Comparison of ENCODE assay signal across 23 cellular contexts in genomic region chr11:134248910-134249480, GRCh38. TPM values are rescaled to one million over a fixed set of nuclear protein-coding genes. Genes with fewer than 3 reads are reported as not detected.
DNase-seq lines count a peak whose midpoint lies in the region; ATAC-seq and TF ChIP-seq lines count a peak whose summit lies in the region.
"Had no signal": no experiment of that assay in that cellular context is flagged by ENCODE, and none has a peak within 500 bp of the region (broad histone marks: within the 10 kb centered on the region; RNA-seq: fewer than 3 reads in every experiment).

No MANE protein-coding gene starts in this region.

- no peak overlapping the region for H3K4me3 Mint-ChIP-seq in CD4-positive, alpha-beta memory T cell
- H3K4me3 Mint-ChIP-seq in activated CD4-positive, alpha-beta memory T cell treated with anti-CD3 and anti-CD28 coated beads, Interleukin-2, amount 10 ng/mL, durations not matched to agents 7 days and 5 days: no peak overlapping the region
- H3K4me3 Mint-ChIP-seq: stimulated activated naive B cell treated with anti-CD40 and anti-IgM and Interleukin-4, amounts not matched to agents 10 μg/mL and 1 μg/mL and 100 μg/mL, for 72 hours had no signal

- H3K9me3 ChIP-seq in CD4-positive, alpha-beta memory T cell (ENCODE audit: control insufficient read depth in 1 of 2, low read length in 2 of 2): no peaks in the 10 kb centered on the region
- H3K9me3 ChIP-seq: heart right ventricle, ovary, tibial nerve had no signal

- peaks cover 59% of the 10 kb centered on the region for H3K36me3 ChIP-seq in CD4-positive, alpha-beta memory T cell (ENCODE audit: insufficient read depth, low read length)
- H3K36me3 ChIP-seq: ovary had no signal

- CTCF ChIA-PET in CD4-positive, alpha-beta memory T cell (lab: Charles Lee; ENCODE audit: partially characterized antibody): interaction anchor here (0.9 to 2.3 kb wide), 5 partner anchors 14 to 197 kb away, joined by 3 to 9 read pairs (median 4); partner anchors contain the start of gene GLB1L3
- CTCF ChIA-PET in activated CD4-positive, alpha-beta memory T cell treated with anti-CD3 and anti-CD28 coated beads, Interleukin-2, amount 10 ng/mL, durations not matched to agents 7 days and 5 days (lab: Charles Lee): interaction anchor here (1.0 to 1.7 kb wide), 5 partner anchors 9 to 199 kb away, joined by 3 to 10 read pairs (median 4); partner anchors contain the start of gene GLB1L3

- H3K4me1 ChIP-seq in CD4-positive, alpha-beta memory T cell (ENCODE audit: insufficient read depth, low read length): peaks cover 20% of the 10 kb centered on the region

- POLR2A ChIA-PET in CD4-positive, alpha-beta memory T cell (lab: Charles Lee; ENCODE audit: partially characterized antibody): interaction anchor here (1.4 to 8.2 kb wide), 2 partner anchors 24 to 27 kb away, joined by 4 to 92 read pairs; partner anchors contain the start of genes GLB1L3, NCAPD3 and VPS26B
- POLR2A ChIA-PET in activated CD4-positive, alpha-beta memory T cell treated with anti-CD3 and anti-CD28 coated beads, Interleukin-2, amount 10 ng/mL, durations not matched to agents 7 days and 5 days (lab: Charles Lee): interaction anchor here (1.2 to 10.5 kb wide), 5 partner anchors 13 to 25 kb away, joined by 3 to 116 read pairs (median 7); partner anchors contain the start of genes NCAPD3 and VPS26B

- ATAC-seq in HG02970 (IDR thresholded peaks at IDR 0.05; ENCODE audit: low FRiP score, unreplicated experiment): no peak
- ATAC-seq: heart right ventricle; right cardiac atrium; Right ventricle myocardium inferior; stimulated activated naive B cell treated with anti-CD40 and anti-IgM and Interleukin-4, amounts not matched to agents 10 μg/mL and 1 μg/mL and 100 μg/mL, for 72 hours had no signal

- H3K27ac ChIP-seq in CD4-positive, alpha-beta memory T cell (ENCODE audit: low read depth, low read length): no peak overlapping the region
- H3K27ac ChIP-seq: GM23248, heart right ventricle, ovary, tibial nerve had no signal

- intact Hi-C loops in CD4-positive, alpha-beta memory T cell (cut with micrococcal nuclease): no loop called here

- no peaks in the 10 kb centered on the region for H3K27me3 Mint-ChIP-seq in CD4-positive, alpha-beta memory T cell
- H3K27me3 Mint-ChIP-seq in activated CD4-positive, alpha-beta memory T cell treated with anti-CD3 and anti-CD28 coated beads, Interleukin-2, amount 10 ng/mL, durations not matched to agents 7 days and 5 days: no peaks in the 10 kb centered on the region
- H3K27me3 Mint-ChIP-seq: stimulated activated naive B cell treated with anti-CD40 and anti-IgM and Interleukin-4, amounts not matched to agents 10 μg/mL and 1 μg/mL and 100 μg/mL, for 72 hours had no signal

- H3K4me3 ChIP-seq in CD4-positive, alpha-beta memory T cell (ENCODE audit: low read length in 2 of 2): no peak overlapping the region
- no peak overlapping the region for H3K4me3 ChIP-seq in choroid plexus epithelial cell (ENCODE audit: low read depth, low read length)
- H3K4me3 ChIP-seq: GM23248, heart right ventricle, lung, ovary, tibial nerve had no signal

- H3K9me3 Mint-ChIP-seq in CD4-positive, alpha-beta memory T cell: no peaks in the 10 kb centered on the region
- H3K9me3 Mint-ChIP-seq in activated CD4-positive, alpha-beta memory T cell treated with anti-CD3 and anti-CD28 coated beads, Interleukin-2, amount 10 ng/mL, durations not matched to agents 7 days and 5 days: no peaks in the 10 kb centered on the region
- H3K9me3 Mint-ChIP-seq: stimulated activated naive B cell treated with anti-CD40 and anti-IgM and Interleukin-4, amounts not matched to agents 10 μg/mL and 1 μg/mL and 100 μg/mL, for 72 hours had no signal

- peaks cover 28 to 70% of the 10 kb centered on the region in 2 donors for H3K36me3 Mint-ChIP-seq in CD4-positive, alpha-beta memory T cell
- H3K36me3 Mint-ChIP-seq in activated CD4-positive, alpha-beta memory T cell treated with anti-CD3 and anti-CD28 coated beads, Interleukin-2, amount 10 ng/mL, durations not matched to agents 7 days and 5 days (ENCODE audit: low read depth): peaks cover 43% of the 10 kb centered on the region

- DNase-seq in AG08396 (ENCODE audit: low spot score) (peak; percentile 41), choroid plexus epithelial cell (ENCODE audit: low read depth) (peak; percentile 26), HCEC 1CT (no peak), A172 (ENCODE audit: low spot score) (no peak)
- DNase-seq in CD4-positive, alpha-beta memory T cell: no peak
- peak; percentile 33 for DNase-seq in activated CD4-positive, alpha-beta memory T cell treated with anti-CD3 and anti-CD28 coated beads, Interleukin-2, amount 10 ng/mL, durations not matched to agents 7 days and 5 days
- DNase-seq: EL; GM23248; heart right ventricle; islet precursor cell; Kasumi-1; NCI-H1092 treated with DMSO at 0.1 percent for 48 hours; NCI-H2081 treated with DMSO at 0.1 percent for 48 hours; NCI-H524; ovary; right cardiac atrium; stimulated activated CD4-positive, alpha-beta T cell treated with anti-CD3 and anti-CD28 coated beads, Interleukin-15, amount 100 ng/mL, for 24 hours; stimulated activated naive B cell treated with anti-CD40 and anti-IgM and Interleukin-4, amounts not matched to agents 10 μg/mL and 1 μg/mL and 100 μg/mL, for 72 hours had no signal

- no peak for TF ChIP-seq CTCF in choroid plexus epithelial cell (conservative IDR thresholded peaks at IDR 0.05; ENCODE audit: low read depth, low read length)

- no peaks in the 10 kb centered on the region for H3K27me3 ChIP-seq in CD4-positive, alpha-beta memory T cell (ENCODE audit: insufficient read depth, low read length)
- H3K27me3 ChIP-seq: heart right ventricle, ovary, tibial nerve had no signal

- H3K4me1 Mint-ChIP-seq in CD4-positive, alpha-beta memory T cell: peaks cover 13 to 25% (median 17%) of the 10 kb centered on the region in 4 donors
- peaks cover 26% of the 10 kb centered on the region for H3K4me1 Mint-ChIP-seq in activated CD4-positive, alpha-beta memory T cell treated with anti-CD3 and anti-CD28 coated beads, Interleukin-2, amount 10 ng/mL, durations not matched to agents 7 days and 5 days

- H3K27ac Mint-ChIP-seq in CD4-positive, alpha-beta memory T cell: peak overlapping the region in 6 of 7 donors; percentile 7 to 70 (median 36)
- H3K27ac Mint-ChIP-seq in activated CD4-positive, alpha-beta memory T cell treated with anti-CD3 and anti-CD28 coated beads, Interleukin-2, amount 10 ng/mL, durations not matched to agents 7 days and 5 days: peak overlapping the region; percentile 62
- H3K27ac Mint-ChIP-seq: stimulated activated naive B cell treated with anti-CD40 and anti-IgM and Interleukin-4, amounts not matched to agents 10 μg/mL and 1 μg/mL and 100 μg/mL, for 72 hours had no signal

RNA-seq across cellular contexts. Expression of gene THYN1, which starts 4.2 kb away (rescaled TPM):
- 10 to 100 TPM; 59.3 to 70.8 TPM for total RNA-seq in CD4-positive, alpha-beta memory T cell
- polyA plus RNA-seq in CD4-positive, alpha-beta memory T cell: 100 to 1,000 TPM; 118 to 163 TPM
- total RNA-seq in activated CD4-positive, alpha-beta memory T cell treated with anti-CD3 and anti-CD28 coated beads, Interleukin-2, amount 10 ng/mL, durations not matched to agents 7 days and 5 days: 10 to 100 TPM; 61.5 to 67.0 TPM
- 46.6 and 49.3 TPM in 2 replicates for total RNA-seq in A172 (2014; rRNA removed; shearing (Covaris generic))

RNA-seq across cellular contexts. Expression of gene ACAD8, which starts 4.4 kb away (rescaled TPM):
- total RNA-seq in CD4-positive, alpha-beta memory T cell: 10 to 100 TPM; 36.9 to 38.6 TPM
- 10 to 100 TPM; 17.8 to 22.2 TPM for polyA plus RNA-seq in CD4-positive, alpha-beta memory T cell
- total RNA-seq in activated CD4-positive, alpha-beta memory T cell treated with anti-CD3 and anti-CD28 coated beads, Interleukin-2, amount 10 ng/mL, durations not matched to agents 7 days and 5 days: 10 to 100 TPM; 21.8 to 23.3 TPM
- 7.5 and 8.0 TPM in 2 replicates for total RNA-seq in A172 (2014; rRNA removed; shearing (Covaris generic))

RNA-seq across cellular contexts. Expression of gene VPS26B, which starts 24.5 kb away (rescaled TPM):
- 10 to 100 TPM; 72.2 to 76.6 TPM for total RNA-seq in CD4-positive, alpha-beta memory T cell
- 10 to 100 TPM; 49.6 to 56.7 TPM for polyA plus RNA-seq in CD4-positive, alpha-beta memory T cell
- total RNA-seq in activated CD4-positive, alpha-beta memory T cell treated with anti-CD3 and anti-CD28 coated beads, Interleukin-2, amount 10 ng/mL, durations not matched to agents 7 days and 5 days: 10 to 100 TPM; 60.4 to 63.9 TPM
- total RNA-seq in A172 (2014; rRNA removed; shearing (Covaris generic)): 25.1 and 25.4 TPM in 2 replicates

RNA-seq across cellular contexts. Expression of gene NCAPD3, which starts 25.2 kb away (rescaled TPM):
- total RNA-seq in CD4-positive, alpha-beta memory T cell: 10 to 100 TPM; 39.9 to 41.8 TPM
- polyA plus RNA-seq in CD4-positive, alpha-beta memory T cell: 10 to 100 TPM; 14.3 to 14.6 TPM
- total RNA-seq in activated CD4-positive, alpha-beta memory T cell treated with anti-CD3 and anti-CD28 coated beads, Interleukin-2, amount 10 ng/mL, durations not matched to agents 7 days and 5 days: 10 to 100 TPM; 94.4 to 97.2 TPM
- 16.8 and 20.1 TPM in 2 replicates for total RNA-seq in A172 (2014; rRNA removed; shearing (Covaris generic))

RNA-seq across cellular contexts. Expression of gene GLB1L3, which starts 27.2 kb away (rescaled TPM):
- total RNA-seq in CD4-positive, alpha-beta memory T cell: 1 to 10 TPM; 1.2 to 1.5 TPM
- polyA plus RNA-seq in CD4-positive, alpha-beta memory T cell: 1 to 10 TPM; 2.8 to 4.9 TPM
- 1 to 10 TPM; 6.9 TPM for total RNA-seq in activated CD4-positive, alpha-beta memory T cell treated with anti-CD3 and anti-CD28 coated beads, Interleukin-2, amount 10 ng/mL, durations not matched to agents 7 days and 5 days
- total RNA-seq in A172 (2014; rRNA removed; shearing (Covaris generic)): not detected in 2 replicates
- total RNA-seq: GM23248, heart right ventricle, HT-29, right cardiac atrium, Right ventricle myocardium inferior, tibial nerve had no signal
- polyA plus RNA-seq: GM23248, heart right ventricle, right cardiac atrium had no signal

Comparison
In these comparisons a context has a peak if more than half of its experiments do, and no peak if none do; other contexts are left out.
1. DNase-seq: peak in AG08396 (single experiment), activated CD4-positive, alpha-beta memory T cell treated with anti-CD3 and anti-CD28 coated beads, Interleukin-2, amount 10 ng/mL, durations not matched to agents 7 days and 5 days (single experiment) and choroid plexus epithelial cell (single experiment); none in CD4-positive, alpha-beta memory T cell (0 of 5), HCEC 1CT (single experiment) and A172 (single experiment).